Comparison of ENCODE assay signal across 26 cellular contexts in genomic region chr9:96342553-96343245, GRCh38. TPM values are rescaled to one million over a fixed set of nuclear protein-coding genes. Genes with fewer than 3 reads are reported as not detected.
DNase-seq lines count a peak whose midpoint lies in the region; ATAC-seq and TF ChIP-seq lines count a peak whose summit lies in the region.
"Had no signal": no experiment of that assay in that cellular context is flagged by ENCODE, and none has a peak within 500 bp of the region (broad histone marks: within the 10 kb centered on the region; RNA-seq: fewer than 3 reads in every experiment).

No MANE protein-coding gene starts in this region.

- H3K4me3 ChIP-seq in fibroblast of pulmonary artery (replicated peaks; ENCODE audit: low read depth, low read length) (no peak overlapping the region), stomach smooth muscle (ENCODE audit: low read length in 2 of 2) (no peak overlapping the region), endodermal cell (ENCODE audit: low read length) (no peak overlapping the region)
- H3K4me3 ChIP-seq: K562, prostate gland, skin epidermis, thyroid gland had no signal

- H3K9me3 Mint-ChIP-seq in H9: no peaks in the 10 kb centered on the region
- no peaks in the 10 kb centered on the region for H3K9me3 Mint-ChIP-seq in memory B cell
- H3K9me3 Mint-ChIP-seq in endodermal cell: no peaks in the 10 kb centered on the region
- H3K9me3 Mint-ChIP-seq: activated naive CD8-positive, alpha-beta T cell treated with anti-CD3 and anti-CD28 coated beads, Interleukin-2, amount 10 ng/mL, durations not matched to agents 7 days and 5 days; activated T-helper 2 cell treated with anti-CD3 and anti-CD28 coated beads, Interferon-gamma antibody, Interleukin-2, Interleukin-4, amounts not matched to agents 10 μg/mL and 5 μg/mL and 100 μg/mL, durations not matched to agents 14 hours and 24 hours and 36 hours; nephron progenitor cell; stimulated activated naive B cell treated with anti-CD40 and anti-IgM and Interleukin-4, amounts not matched to agents 10 μg/mL and 1 μg/mL and 100 μg/mL, for 72 hours; T-helper 1 cell treated with Interleukin-12 subunit alpha and Interleukin-12 subunit beta and Interleukin-4 antibody, amounts not matched to agents 30 μg/mL and 1 μg/mL, for 36 hours had no signal

- H3K27me3 Mint-ChIP-seq in H9 (ENCODE audit: low read depth) (no peaks in the 10 kb centered on the region), memory B cell (no peaks in the 10 kb centered on the region), endodermal cell (ENCODE audit: insufficient read depth) (no peaks in the 10 kb centered on the region)
- H3K27me3 Mint-ChIP-seq: activated naive CD8-positive, alpha-beta T cell treated with anti-CD3 and anti-CD28 coated beads, Interleukin-2, amount 10 ng/mL, durations not matched to agents 7 days and 5 days; stimulated activated naive B cell treated with anti-CD40 and anti-IgM and Interleukin-4, amounts not matched to agents 10 μg/mL and 1 μg/mL and 100 μg/mL, for 72 hours had no signal

- H2BK12ac ChIP-seq in H9 (ENCODE audit: insufficient read length, low read depth, low read length): no peak overlapping the region

- H4K91ac ChIP-seq in H9 (ENCODE audit: insufficient read length, low read depth, low read length): no peak overlapping the region

- H3K4me1 ChIP-seq in H9 (ENCODE audit: insufficient read depth, low read length): peaks cover 9% of the 10 kb centered on the region
- peaks cover 4% of the 10 kb centered on the region for H3K4me1 ChIP-seq in stomach smooth muscle (ENCODE audit: control insufficient read depth, insufficient read depth, low read length)
- H3K4me1 ChIP-seq in endodermal cell (ENCODE audit: control insufficient read depth, insufficient read depth, low read length): peaks cover 2% of the 10 kb centered on the region
- H3K4me1 ChIP-seq: prostate gland had no signal

- no peaks in the 10 kb centered on the region for H4K20me1 ChIP-seq in H9 (ENCODE audit: control insufficient read depth, insufficient read depth, insufficient read length)

- no peak overlapping the region for H3K56ac ChIP-seq in H9 (ENCODE audit: insufficient read length, low read depth, low read length)

- no peak overlapping the region for H3K23ac ChIP-seq in H9 (ENCODE audit: insufficient read length, low read depth, low read length)

- no peak overlapping the region for H2BK15ac ChIP-seq in H9 (ENCODE audit: low read depth, low read length)

- peaks cover 36 to 49% of the 10 kb centered on the region in 2 experiments for H3K4me1 Mint-ChIP-seq in H9
- no peaks in the 10 kb centered on the region for H3K4me1 Mint-ChIP-seq in memory B cell
- H3K4me1 Mint-ChIP-seq in endodermal cell: peaks cover 13% of the 10 kb centered on the region
- H3K4me1 Mint-ChIP-seq: nephron progenitor cell; stimulated activated naive B cell treated with anti-CD40 and anti-IgM and Interleukin-4, amounts not matched to agents 10 μg/mL and 1 μg/mL and 100 μg/mL, for 72 hours had no signal

- no peaks in the 10 kb centered on the region for H3K27me3 ChIP-seq in H9 (ENCODE audit: insufficient read depth, low read length)
- no peaks in the 10 kb centered on the region for H3K27me3 ChIP-seq in stomach smooth muscle (ENCODE audit: control insufficient read depth in 1 of 2, insufficient read depth in 2 of 2, low read length in 2 of 2)
- no peaks in the 10 kb centered on the region for H3K27me3 ChIP-seq in endodermal cell (ENCODE audit: control insufficient read depth, insufficient read depth, low read length, poor library complexity, severe bottlenecking)
- H3K27me3 ChIP-seq: thyroid gland had no signal

- no peak overlapping the region for H2AK5ac ChIP-seq in H9 (ENCODE audit: insufficient read length, low read length)

- no peaks in the 10 kb centered on the region for H3K79me1 ChIP-seq in H9 (ENCODE audit: insufficient read depth, low read depth, low read length, poor library complexity, severe bottlenecking)

- H3K27ac ChIP-seq in H9 (ENCODE audit: insufficient read length, low read depth, low read length) (no peak overlapping the region), stomach smooth muscle (ENCODE audit: low read length) (peak overlapping the region; percentile 18), endodermal cell (ENCODE audit: low read depth, low read length) (no peak overlapping the region)
- H3K27ac ChIP-seq: prostate gland, skin epidermis, thyroid gland had no signal

- H3K9me3 ChIP-seq in H9 (ENCODE audit: control insufficient read depth, low read depth, low read length) (no peaks in the 10 kb centered on the region), stomach smooth muscle (ENCODE audit: control insufficient read depth in 2 of 2, low read length in 2 of 2) (no peaks in the 10 kb centered on the region), endodermal cell (ENCODE audit: control insufficient read depth, low read length) (no peaks in the 10 kb centered on the region)
- H3K9me3 ChIP-seq: prostate gland, thyroid gland had no signal

- TF ChIP-seq CTCF in H9 (conservative IDR thresholded peaks at IDR 0.05) (no peak), fibroblast of pulmonary artery (IDR thresholded peaks at IDR 0.05; ENCODE audit: low read length, missing control alignments) (no peak), endodermal cell (conservative IDR thresholded peaks at IDR 0.05) (no peak)

- H3K14ac ChIP-seq in H9 (ENCODE audit: insufficient read depth, low read length): no peak overlapping the region

- no peak overlapping the region for H4K5ac ChIP-seq in H9 (ENCODE audit: insufficient read length, low read depth, low read length)

- H3K4me2 ChIP-seq in H9 (ENCODE audit: insufficient read depth, insufficient read length, low read length): no peak overlapping the region

- H2AFZ ChIP-seq in H9 (ENCODE audit: low read length): no peak overlapping the region

- H3T11ph ChIP-seq in H9 (ENCODE audit: low read length): no peak overlapping the region

- H3K4ac ChIP-seq in H9 (ENCODE audit: low read depth, low read length): no peak overlapping the region

- no peaks in the 10 kb centered on the region for H3K79me2 ChIP-seq in H9 (ENCODE audit: insufficient read depth, low read length)

- H3K27ac Mint-ChIP-seq in H9 (peak overlapping the region in 1 of 3 experiments; percentile 9; a peak in 1 of 7 replicates), memory B cell (peak overlapping the region; percentile 53), endodermal cell (no peak overlapping the region)
- H3K27ac Mint-ChIP-seq: activated naive CD8-positive, alpha-beta T cell treated with anti-CD3 and anti-CD28 coated beads, Interleukin-2, amount 10 ng/mL, durations not matched to agents 7 days and 5 days; activated T-helper 2 cell treated with anti-CD3 and anti-CD28 coated beads, Interferon-gamma antibody, Interleukin-2, Interleukin-4, amounts not matched to agents 10 μg/mL and 5 μg/mL and 100 μg/mL, durations not matched to agents 14 hours and 24 hours and 36 hours; nephron progenitor cell; stimulated activated naive B cell treated with anti-CD40 and anti-IgM and Interleukin-4, amounts not matched to agents 10 μg/mL and 1 μg/mL and 100 μg/mL, for 72 hours; T-helper 1 cell treated with Interleukin-12 subunit alpha and Interleukin-12 subunit beta and Interleukin-4 antibody, amounts not matched to agents 30 μg/mL and 1 μg/mL, for 36 hours had no signal

- WGBS in H9 (ENCODE audit: extremely low coverage, insufficient read length, low lambda C conversion rate): no CpG with 5 or more reads among the region's 21 CpGs
- 91 to 92% methylated on average over 20 to 21 of the region's 21 CpGs for WGBS in endodermal cell (ENCODE audit: insufficient coverage in 1 of 2, insufficient read length in 1 of 2), 2 experiments

- no peak overlapping the region for H2BK5ac ChIP-seq in H9 (ENCODE audit: insufficient read length, low read length)

- ATAC-seq in memory B cell (ENCODE audit: low read depth): no peak
- ATAC-seq in GM18858 (IDR thresholded peaks at IDR 0.05; ENCODE audit: unreplicated experiment): no peak
- ATAC-seq: K562; stimulated activated naive B cell treated with anti-CD40 and anti-IgM and Interleukin-4, amounts not matched to agents 10 μg/mL and 1 μg/mL and 100 μg/mL, for 72 hours had no signal

- H3K36me3 Mint-ChIP-seq in H9 (ENCODE audit: insufficient read depth in 1 of 3, low read depth in 3 of 3) (no peaks in the 10 kb centered on the region), memory B cell (no peaks in the 10 kb centered on the region), endodermal cell (ENCODE audit: low read depth) (peaks cover 7% of the 10 kb centered on the region)
- H3K36me3 Mint-ChIP-seq: activated naive CD8-positive, alpha-beta T cell treated with anti-CD3 and anti-CD28 coated beads, Interleukin-2, amount 10 ng/mL, durations not matched to agents 7 days and 5 days; stimulated activated naive B cell treated with anti-CD40 and anti-IgM and Interleukin-4, amounts not matched to agents 10 μg/mL and 1 μg/mL and 100 μg/mL, for 72 hours had no signal

- no peak overlapping the region for H2BK20ac ChIP-seq in H9 (ENCODE audit: low read depth, low read length, poor library complexity, severe bottlenecking)

- no peak overlapping the region for H3K4me3 Mint-ChIP-seq in H9
- H3K4me3 Mint-ChIP-seq in memory B cell: no peak overlapping the region
- no peak overlapping the region for H3K4me3 Mint-ChIP-seq in endodermal cell
- H3K4me3 Mint-ChIP-seq: activated naive CD8-positive, alpha-beta T cell treated with anti-CD3 and anti-CD28 coated beads, Interleukin-2, amount 10 ng/mL, durations not matched to agents 7 days and 5 days; nephron progenitor cell; stimulated activated naive B cell treated with anti-CD40 and anti-IgM and Interleukin-4, amounts not matched to agents 10 μg/mL and 1 μg/mL and 100 μg/mL, for 72 hours; T-helper 1 cell treated with Interleukin-12 subunit alpha and Interleukin-12 subunit beta and Interleukin-4 antibody, amounts not matched to agents 30 μg/mL and 1 μg/mL, for 36 hours had no signal

- H3K36me3 ChIP-seq in stomach smooth muscle (ENCODE audit: control insufficient read depth in 2 of 2, insufficient read depth in 2 of 2, low read length in 2 of 2) (peaks cover 0 to 5% of the 10 kb centered on the region in 2 donors), endodermal cell (ENCODE audit: control insufficient read depth, insufficient read depth, low read length) (peaks cover 14% of the 10 kb centered on the region)
- H3K36me3 ChIP-seq: prostate gland, thyroid gland had no signal

- DNase-seq in H9: no peak
- DNase-seq in fibroblast of pulmonary artery (ENCODE audit: low read depth): peak; percentile 33
- DNase-seq in memory B cell (ENCODE audit: low spot score in 2 of 2): no peak
- DNase-seq in NCI-H2107 (lab: John Stamatoyannopoulos, UW): no peak
- no peak for DNase-seq in endodermal cell
- DNase-seq in epidermal melanocyte (ENCODE audit: insufficient read length, low spot score): no peak
- DNase-seq: activated CD4-positive, alpha-beta T cell treated with anti-CD3 and anti-CD28 coated beads, Interleukin-2, amount 50 U/mL, for 1 hour; activated CD8-positive, alpha-beta memory T cell treated with anti-CD3 and anti-CD28 coated beads, Interleukin-2, amount 50 U/mL, for 4 hours; activated naive CD8-positive, alpha-beta T cell treated with anti-CD3 and anti-CD28 coated beads, Interleukin-2, amount 10 ng/mL, durations not matched to agents 7 days and 5 days; effector CD4-positive, alpha-beta T cell; midbrain; NCI-H1436 treated with DMSO at 0.1 percent for 48 hours; NCI-H2171; NCI-H524; nephron progenitor cell; stimulated activated CD4-positive, alpha-beta T cell treated with anti-CD3 and anti-CD28 coated beads, Interleukin-2, amount 100 ng/mL, for 24 hours; stimulated activated naive B cell treated with anti-CD40 and anti-IgM and Interleukin-4, amounts not matched to agents 10 μg/mL and 1 μg/mL and 100 μg/mL, for 72 hours; thyroid gland had no signal

- H3K9ac ChIP-seq in H9 (ENCODE audit: extremely low read depth, insufficient read length, low read length) (no peak overlapping the region), stomach smooth muscle (ENCODE audit: low read length in 2 of 2) (no peak overlapping the region), endodermal cell (ENCODE audit: extremely low read depth, low read length, poor library complexity, severe bottlenecking) (no peak overlapping the region)

- no peaks in the 10 kb centered on the region for H3K23me2 ChIP-seq in H9 (ENCODE audit: insufficient read length, low read depth, low read length, poor library complexity, severe bottlenecking)

- H3K18ac ChIP-seq in H9 (ENCODE audit: insufficient read length, low read depth, low read length): peak overlapping the region; percentile 7

- H4K8ac ChIP-seq in H9 (replicated peaks; ENCODE audit: insufficient read length, low read depth, low read length): no peak overlapping the region

- H2BK120ac ChIP-seq in H9 (ENCODE audit: low read depth, low read length, poor library complexity, severe bottlenecking): no peak overlapping the region

RNA-seq across cellular contexts. Expression of gene HSD17B3, which starts 40.7 kb away (rescaled TPM):
- not detected in 2 replicates for total RNA-seq in H9 (2021)
- total RNA-seq in endodermal cell: under 1 TPM in 1 of 2 donors, not detected in 1; 0.40 TPM
- polyA plus RNA-seq in endodermal cell (2013, experiment 1 of 2): not detected
- polyA plus RNA-seq in endodermal cell (2013, experiment 2 of 2): not detected
- total RNA-seq: activated T-helper 2 cell treated with anti-CD3 and anti-CD28 coated beads, Interferon-gamma antibody, Interleukin-2, Interleukin-4, amounts not matched to agents 10 μg/mL and 5 μg/mL and 100 μg/mL, durations not matched to agents 14 hours and 24 hours and 36 hours; cerebellum; K562 had no signal
- polyA plus RNA-seq: K562 had no signal

RNA-seq across cellular contexts. Expression of gene SLC35D2, which starts 40.8 kb away (rescaled TPM):
- total RNA-seq in H9 (2021) (17.9 and 19.0 TPM in 2 replicates), endodermal cell (10 to 100 TPM; 31.9 to 36.2 TPM)
- polyA plus RNA-seq in endodermal cell (2013, experiment 1 of 2): 14.7 TPM
- 14.5 TPM for polyA plus RNA-seq in endodermal cell (2013, experiment 2 of 2)
